9 cellular contexts compared by ENCODE assay signal in the genomic region with DNA sequence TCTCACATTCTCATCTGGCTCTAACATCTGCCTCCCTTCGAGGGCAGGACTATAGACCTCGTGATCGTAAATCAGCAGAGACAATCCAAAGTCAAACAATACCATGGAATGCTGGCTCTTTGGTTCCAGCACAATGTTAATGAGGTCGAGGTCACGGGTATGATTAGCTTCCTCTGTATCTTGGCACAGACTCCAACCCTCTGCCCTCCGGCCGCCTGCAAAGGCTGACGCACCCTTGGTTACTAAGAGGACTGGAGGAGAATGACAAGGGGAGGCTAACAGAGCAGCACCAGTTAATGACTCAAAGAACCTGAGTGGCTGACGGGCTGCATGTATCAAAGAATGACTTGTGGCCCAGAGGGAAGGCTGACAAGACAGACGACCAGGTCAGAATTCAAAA. TPM values are rescaled to one million over a fixed set of nuclear protein-coding genes. Genes with fewer than 3 reads are reported as not detected.
DNase-seq lines count a peak whose midpoint lies in the region; TF ChIP-seq lines count a peak whose summit lies in the region.
"Had no signal": no experiment of that assay in that cellular context is flagged by ENCODE, and none has a peak within 500 bp of the region (broad histone marks: within the 10 kb centered on the region; RNA-seq: fewer than 3 reads in every experiment).

No MANE protein-coding gene starts in this region.

- BruUV-seq in Calu3 (replicated peaks; lab: Mats Ljungman, UMichigan): no TSS peak

- CTCF ChIA-PET in Calu3 (lab: Charles Lee): interaction anchor here (0.5 to 1.3 kb wide), 5 partner anchors 11 to 84 kb away, joined by 3 to 4 read pairs (median 3); partner anchors contain the start of gene LHFPL2

- DNase-seq in Calu3: peak; percentile 83
- DNase-seq in fibroblast of peridontal ligament (ENCODE audit: extremely low read depth): peak; percentile 96
- peak; percentile 39 for DNase-seq in occipital lobe (lab: John Stamatoyannopoulos, UW)
- DNase-seq in OCI-M1 (lab: John Stamatoyannopoulos, UW): no peak
- no peak for DNase-seq in activated CD4-positive, alpha-beta T cell treated with anti-CD3 and anti-CD28 coated beads, Interleukin-2, amount 50 U/mL, for 1 hour
- DNase-seq in WERI-Rb-1: no peak
- DNase-seq in 8988T: no peak

- H3K4me1 Mint-ChIP-seq in Calu3 (ENCODE audit: low read depth, unreplicated experiment): peaks cover 76% of the 10 kb centered on the region

- no peaks in the 10 kb centered on the region; the same call in 1 of the 2 replicates for H3K36me3 ChIP-seq in WERI-Rb-1
- H3K36me3 ChIP-seq: neutrophil had no signal

- no peaks in the 10 kb centered on the region for H3K27me3 Mint-ChIP-seq in Calu3 (ENCODE audit: unreplicated experiment)

- no peaks in the 10 kb centered on the region for H3K9me3 Mint-ChIP-seq in Calu3 (ENCODE audit: low read depth, unreplicated experiment)

- peak overlapping the region; percentile 21 for H3K4me3 Mint-ChIP-seq in Calu3 (ENCODE audit: low read depth, unreplicated experiment)

- H3K27me3 ChIP-seq in WERI-Rb-1 (ENCODE audit: insufficient read depth, low read depth, severe bottlenecking): no peaks in the 10 kb centered on the region
- H3K27me3 ChIP-seq: neutrophil had no signal

- peak overlapping the region; percentile 57 for H3K27ac Mint-ChIP-seq in Calu3 (ENCODE audit: unreplicated experiment)

- intact Hi-C loops in Calu3 (cut with micrococcal nuclease; ENCODE audit: unreplicated experiment): loop anchor here (5.0 kb wide), 1 partner anchor 249 kb away; no protein-coding TSS in a partner anchor

- H3K9me3 ChIP-seq in WERI-Rb-1 (ENCODE audit: severe bottlenecking): no peaks in the 10 kb centered on the region
- H3K9me3 ChIP-seq: neutrophil had no signal

- TF ChIP-seq CTCF in Calu3 (IDR thresholded peaks at IDR 0.05; ENCODE audit: unreplicated experiment) (no peak), WERI-Rb-1 (IDR thresholded peaks at IDR 0.05; ENCODE audit: low read depth, low read length) (no peak)

- H3K36me3 Mint-ChIP-seq in Calu3 (ENCODE audit: insufficient read depth, unreplicated experiment): peaks cover 13% of the 10 kb centered on the region

- H3K27ac ChIP-seq in WERI-Rb-1: no peak overlapping the region
- H3K27ac ChIP-seq: neutrophil had no signal

- no peak overlapping the region for H3K4me3 ChIP-seq in WERI-Rb-1 (ENCODE audit: low read depth, low read length)

TF ChIP-seq in PFSK-1, 5 proteins besides CTCF, POLR2A, EP300 and RAD21:
- TF ChIP-seq SIN3A (IDR thresholded peaks at IDR 0.05; ENCODE audit: borderline replicate concordance, insufficient read depth, low read length) (peak; percentile 82; the same call in 1 of the 2 replicates), POLR2AphosphoS5 (IDR thresholded peaks at IDR 0.05; ENCODE audit: low read depth, low read length) (peak; percentile 46; the same call in 1 of the 2 replicates), FOXP2 (optimal IDR thresholded peaks at IDR 0.05; ENCODE audit: borderline replicate concordance, extremely low read depth, extremely low read length, insufficient read depth) (peak; percentile 61), TAF1 (IDR thresholded peaks at IDR 0.05; ENCODE audit: borderline replicate concordance, insufficient read depth, low read length) (no peak), REST (IDR thresholded peaks at IDR 0.05; ENCODE audit: insufficient read depth in 1 of 2, low read depth in 2 of 2, low read length in 2 of 2) (0 out of 4 replicates have a peak, but pooled peaks of 1 of the 2 experiments have one; percentile 52)

RNA-seq across cellular contexts. Expression of gene LHFPL2, which starts 10.1 kb away (rescaled TPM):
- total RNA-seq in Calu3 (2022): 30.9 and 43.6 TPM in 2 replicates
- 37.0 TPM for polyA plus RNA-seq in PFSK-1 (2012; ENCODE audit: insufficient read length, low read depth)
- 20.4 TPM for total RNA-seq in occipital lobe

Comparison
In these comparisons a context has a peak if more than half of its experiments do, and no peak if none do; other contexts are left out.
1. DNase-seq: peak in Calu3 (single experiment), fibroblast of peridontal ligament (single experiment) and occipital lobe (single experiment); none in OCI-M1 (single experiment), activated CD4-positive, alpha-beta T cell treated with anti-CD3 and anti-CD28 coated beads, Interleukin-2, amount 50 U/mL, for 1 hour (single experiment), WERI-Rb-1 (single experiment) and 8988T (single experiment).